17 cellular contexts compared by ENCODE assay signal in genomic region chr2:80858955-80859354, GRCh38.
DNase-seq lines count a peak whose midpoint lies in the region; ATAC-seq and TF ChIP-seq lines count a peak whose summit lies in the region.
"Had no signal": no experiment of that assay in that cellular context is flagged by ENCODE, and none has a peak within 500 bp of the region (broad histone marks: within the 10 kb centered on the region; RNA-seq: fewer than 3 reads in every experiment).

No MANE protein-coding gene starts in this region.

- H3K27me3 ChIP-seq in OCI-LY1 (ENCODE audit: insufficient read depth, low read length) (no peaks in the 10 kb centered on the region), left lung (no peaks in the 10 kb centered on the region)

- DNase-seq in LoVo (ENCODE audit: low spot score) = peak; percentile 9
- peak; percentile 37 for DNase-seq in fibroblast of villous mesenchyme (ENCODE audit: low read depth)
- no peak for DNase-seq in left lung
- no peak for DNase-seq in nucleus accumbens (lab: John Stamatoyannopoulos, UW)
- DNase-seq: C1 segment of cervical spinal cord, DMS79 treated with DMSO at 0.1 percent for 48 hours, H7, HFFc6, NCI-H1105, NCI-H2081, NCI-H510A, NCI-H774, T-cell had no signal

- TF ChIP-seq CTCF in OCI-LY1 (IDR thresholded peaks at IDR 0.05; ENCODE audit: low read length) (no peak), fibroblast of villous mesenchyme (IDR thresholded peaks at IDR 0.05; ENCODE audit: insufficient read depth, low read depth, low read length) (no peak), left lung (IDR thresholded peaks at IDR 0.05) (no peak)

- peak overlapping the region; percentile 28; the same call in 1 of the 2 replicates for H3K9ac ChIP-seq in OCI-LY1 (ENCODE audit: low read length)

- peak overlapping the region; percentile 11 for H2AFZ ChIP-seq in OCI-LY1 (ENCODE audit: low read length)

- no peak for ATAC-seq in HG02763 (IDR thresholded peaks at IDR 0.05; ENCODE audit: unreplicated experiment)
- no peak for ATAC-seq in left lung
- ATAC-seq in HG02981 (IDR thresholded peaks at IDR 0.05; ENCODE audit: unreplicated experiment) = no peak
- ATAC-seq: Panc1, T-cell had no signal

- H3K9me3 ChIP-seq in OCI-LY1 (ENCODE audit: low read length) (no peaks in the 10 kb centered on the region), left lung (peaks cover 0 to 3% of the 10 kb centered on the region in 2 donors)

- H3K27ac ChIP-seq in OCI-LY1 (ENCODE audit: low read depth, low read length, poor library complexity, severe bottlenecking) (peak overlapping the region; percentile 63), left lung (no peak overlapping the region)

- intact Hi-C loops in left lung (cut with DNase I) = no loop called here

- H3K36me3 ChIP-seq in OCI-LY1 (ENCODE audit: insufficient read depth, low read length) (no peaks in the 10 kb centered on the region), left lung (no peaks in the 10 kb centered on the region)

- no peaks in the 10 kb centered on the region for H3K79me2 ChIP-seq in OCI-LY1 (ENCODE audit: insufficient read depth, low read length)

- H3K9me2 ChIP-seq in OCI-LY1 (ENCODE audit: low read depth, low read length) = no peaks in the 10 kb centered on the region

- H3K4me1 ChIP-seq in OCI-LY1 (ENCODE audit: insufficient read depth, low read length, severe bottlenecking) (peaks cover 67% of the 10 kb centered on the region), left lung (no peaks in the 10 kb centered on the region)

- H4K20me1 ChIP-seq in OCI-LY1 (ENCODE audit: insufficient read depth, low read length) = no peaks in the 10 kb centered on the region

- H3F3A ChIP-seq in OCI-LY1 (ENCODE audit: insufficient read depth, low read length) = no peaks in the 10 kb centered on the region

- peak overlapping the region; percentile 18; the same call in 1 of the 2 replicates for H3K4me2 ChIP-seq in OCI-LY1 (ENCODE audit: low read length)

- no peak overlapping the region for H3K4me3 ChIP-seq in OCI-LY1 (ENCODE audit: low read depth, low read length, poor library complexity, severe bottlenecking)
- H3K4me3 ChIP-seq in fibroblast of villous mesenchyme (ENCODE audit: low read depth, low read length) = no peak overlapping the region
- no peak overlapping the region for H3K4me3 ChIP-seq in left lung

Comparison
In these comparisons a context has a peak if more than half of its experiments do, and no peak if none do; other contexts are left out.
1. DNase-seq: peak in LoVo (single experiment) and fibroblast of villous mesenchyme (single experiment); none in left lung (0 of 2) and nucleus accumbens (0 of 56).